8 cellular contexts compared by ENCODE assay signal in the genomic region with DNA sequence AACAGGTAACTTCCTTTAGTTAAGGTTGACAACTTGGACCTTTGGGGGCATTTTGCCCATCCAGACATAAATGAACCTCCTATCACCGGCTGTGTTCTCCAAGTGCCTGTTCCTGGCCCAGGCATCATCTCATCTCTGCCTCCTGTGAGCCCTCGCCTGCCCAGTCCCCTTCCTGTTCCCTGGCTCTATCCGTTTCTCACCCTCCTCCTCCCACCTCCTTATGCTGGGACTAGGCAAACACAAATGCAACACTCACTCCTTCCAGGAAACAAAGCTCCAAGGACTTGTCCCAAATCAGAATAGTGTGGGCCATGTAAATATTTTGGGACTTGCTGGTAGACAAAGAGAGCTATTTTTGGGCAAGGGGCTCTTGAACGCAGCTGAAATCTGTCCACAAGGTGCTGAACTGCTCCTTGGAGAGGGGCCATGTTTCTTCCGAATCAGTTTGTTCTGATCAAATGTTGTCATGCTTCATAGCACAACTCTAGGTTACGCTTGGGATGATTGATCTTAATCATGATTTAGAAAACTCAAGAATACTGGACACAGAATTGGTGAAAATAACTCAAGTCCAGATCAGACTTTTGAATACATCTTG. TPM values are rescaled to one million over a fixed set of nuclear protein-coding genes. Genes with fewer than 3 reads are reported as not detected.
DNase-seq lines count a peak whose midpoint lies in the region; ATAC-seq and TF ChIP-seq lines count a peak whose summit lies in the region.

No MANE protein-coding gene starts in this region.

- intact Hi-C loops in Calu3 (cut with micrococcal nuclease; ENCODE audit: unreplicated experiment) (no loop called here), Right ventricle myocardium superior (cut with DNase I) (no loop called here), sigmoid colon (cut with DNase I) (loop anchor here (5.0 kb wide), 1 partner anchor 50 kb away; no protein-coding TSS in a partner anchor)
- intact Hi-C loops in activated CD4-positive, alpha-beta memory T cell treated with anti-CD3 and anti-CD28 coated beads for 36 hours (cut with micrococcal nuclease): loop anchor here (2.0 to 10.0 kb wide), 2 partner anchors 107 to 283 kb away; partner anchors contain the start of gene ZNF236

- peaks cover 81% of the 10 kb centered on the region for H3K4me1 Mint-ChIP-seq in Calu3 (ENCODE audit: low read depth, unreplicated experiment)
- peaks cover 94% of the 10 kb centered on the region for H3K4me1 Mint-ChIP-seq in activated CD4-positive, alpha-beta memory T cell treated with anti-CD3 and anti-CD28 coated beads for 36 hours (ENCODE audit: low read depth)

- DNase-seq in Calu3 (no peak), Right ventricle myocardium superior (no peak), sigmoid colon (no peak), SW 1271 (lab: John Stamatoyannopoulos, UW) (no peak)
- no peak for DNase-seq in activated CD4-positive, alpha-beta memory T cell treated with anti-CD3 and anti-CD28 coated beads for 36 hours

- H3K27ac Mint-ChIP-seq in Calu3 (ENCODE audit: unreplicated experiment): peak overlapping the region; percentile 33
- H3K27ac Mint-ChIP-seq in activated CD4-positive, alpha-beta memory T cell treated with anti-CD3 and anti-CD28 coated beads for 36 hours: peak overlapping the region; percentile 78

- no peak for TF ChIP-seq EP300 in sigmoid colon (IDR thresholded peaks at IDR 0.05)

- 74 to 78% methylated on average over 6 of the region's 6 CpGs for WGBS in sigmoid colon, 2 donors

- BruUV-seq in Calu3 (replicated peaks; lab: Mats Ljungman, UMichigan): no TSS peak

- no peaks in the 10 kb centered on the region for H3K9me3 ChIP-seq in sigmoid colon

- H3K36me3 Mint-ChIP-seq in Calu3 (ENCODE audit: insufficient read depth, unreplicated experiment): peaks cover 82% of the 10 kb centered on the region
- peaks cover 36% of the 10 kb centered on the region for H3K36me3 Mint-ChIP-seq in activated CD4-positive, alpha-beta memory T cell treated with anti-CD3 and anti-CD28 coated beads for 36 hours

- no peaks in the 10 kb centered on the region for H3K9me3 Mint-ChIP-seq in Calu3 (ENCODE audit: low read depth, unreplicated experiment)
- peaks cover 3% of the 10 kb centered on the region for H3K9me3 Mint-ChIP-seq in activated CD4-positive, alpha-beta memory T cell treated with anti-CD3 and anti-CD28 coated beads for 36 hours

- H3K27ac ChIP-seq in sigmoid colon: peak overlapping the region; percentile 53 to 74 (median 68)

- POLR2A ChIA-PET in activated CD4-positive, alpha-beta memory T cell treated with anti-CD3 and anti-CD28 coated beads for 36 hours (lab: Charles Lee): interaction anchor here (0.9 to 3.5 kb wide), 7 partner anchors 17 to 53 kb away, joined by 3 to 25 read pairs (median 6); partner anchors contain the start of gene MBP

- no peak overlapping the region for H3K4me3 ChIP-seq in sigmoid colon

- peak; percentile 39 for ATAC-seq in Right ventricle myocardium superior (ENCODE audit: poor library complexity)
- no peak for ATAC-seq in HG03095 (IDR thresholded peaks at IDR 0.05; ENCODE audit: unreplicated experiment)
- no peak for ATAC-seq in HG03175 (IDR thresholded peaks at IDR 0.05; ENCODE audit: unreplicated experiment)
- ATAC-seq in HG02885 (IDR thresholded peaks at IDR 0.05; ENCODE audit: poor library complexity, unreplicated experiment): no peak

- no peak overlapping the region for H3K4me3 Mint-ChIP-seq in Calu3 (ENCODE audit: low read depth, unreplicated experiment)
- no peak overlapping the region for H3K4me3 Mint-ChIP-seq in activated CD4-positive, alpha-beta memory T cell treated with anti-CD3 and anti-CD28 coated beads for 36 hours

- no peak for TF ChIP-seq POLR2A in sigmoid colon (IDR thresholded peaks at IDR 0.05)

- H3K36me3 ChIP-seq in sigmoid colon: no peaks in the 10 kb centered on the region

- CTCF ChIA-PET in Calu3 (lab: Charles Lee): no interaction called here
- CTCF ChIA-PET in activated CD4-positive, alpha-beta memory T cell treated with anti-CD3 and anti-CD28 coated beads for 36 hours (lab: Charles Lee): interaction anchor here (1.3 to 6.4 kb wide), 7 partner anchors 15 to 107 kb away, joined by 3 to 36 read pairs (median 10); no protein-coding TSS in a partner anchor

- no peaks in the 10 kb centered on the region for H3K27me3 ChIP-seq in sigmoid colon

- no peak for TF ChIP-seq CTCF in Calu3 (IDR thresholded peaks at IDR 0.05; ENCODE audit: unreplicated experiment)
- no peak for TF ChIP-seq CTCF in sigmoid colon (IDR thresholded peaks at IDR 0.05)

- H3K27me3 Mint-ChIP-seq in Calu3 (ENCODE audit: unreplicated experiment): no peaks in the 10 kb centered on the region
- H3K27me3 Mint-ChIP-seq in activated CD4-positive, alpha-beta memory T cell treated with anti-CD3 and anti-CD28 coated beads for 36 hours: no peaks in the 10 kb centered on the region

- peaks cover 0 to 37% (median 31%) of the 10 kb centered on the region in 4 donors for H3K4me1 ChIP-seq in sigmoid colon

RNA-seq across cellular contexts. Expression of gene MBP, which starts 25.3 kb away (rescaled TPM):
- total RNA-seq in Calu3 (2022): 221 and 257 TPM in 2 replicates
- total RNA-seq in activated CD4-positive, alpha-beta memory T cell treated with anti-CD3 and anti-CD28 coated beads for 36 hours: 10 to 100 TPM; 38.9 to 40.4 TPM
- total RNA-seq in Right ventricle myocardium superior: 29.9 TPM
- 10 to 100 TPM; 24.0 to 30.7 (median 27.4) TPM for total RNA-seq in sigmoid colon
- polyA plus RNA-seq in sigmoid colon: 10 to 100 TPM; 18.3 to 22.2 (median 20.6) TPM

Comparison
In these comparisons a context has a peak if more than half of its experiments do, and no peak if none do; other contexts are left out.
1. intact Hi-C loops: an anchor here in activated CD4-positive, alpha-beta memory T cell treated with anti-CD3 and anti-CD28 coated beads for 36 hours (2.0 to 10.0 kb wide) and sigmoid colon (5.0 kb wide); none called in Calu3 and Right ventricle myocardium superior.